Comparison of ENCODE assay signal across 8 cellular contexts in the genomic region with DNA sequence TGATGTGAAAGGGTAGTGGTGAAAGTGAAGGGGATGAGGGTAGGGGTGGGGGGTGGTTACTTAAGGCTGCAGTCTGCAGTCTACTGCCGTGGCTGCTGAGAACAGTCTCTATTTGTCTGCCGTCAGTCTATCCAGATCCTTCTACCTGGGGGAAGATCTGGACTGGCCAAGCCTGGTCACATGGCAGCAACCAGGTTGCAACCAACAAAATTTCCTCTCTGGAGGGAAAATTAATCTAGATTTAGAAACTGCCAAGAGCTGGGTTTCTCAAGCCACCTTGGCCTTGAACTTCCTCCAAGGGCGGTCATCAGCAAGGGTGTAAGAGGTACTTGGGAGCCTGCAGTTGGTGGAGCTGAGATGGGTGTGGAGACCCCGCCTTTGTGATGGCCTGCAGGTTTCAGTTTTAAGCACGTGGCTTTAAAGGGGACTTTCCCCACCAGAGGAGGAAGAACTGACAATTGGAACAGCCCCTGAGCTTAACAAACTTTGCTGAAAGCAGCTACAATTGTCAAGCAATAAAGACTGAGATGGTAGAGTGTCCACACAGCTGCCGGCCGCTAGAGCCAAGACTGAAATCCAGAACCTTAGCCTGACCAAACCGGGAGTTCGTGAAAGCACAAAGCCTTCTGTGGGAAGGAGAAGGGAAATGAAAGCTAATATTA. TPM values are rescaled to one million over a fixed set of nuclear protein-coding genes. Genes with fewer than 3 reads are reported as not detected.
DNase-seq lines count a peak whose midpoint lies in the region; FAIRE-seq and TF ChIP-seq lines count a peak whose summit lies in the region.

No MANE protein-coding gene starts in this region.

- no peak overlapping the region for H3K4me3 ChIP-seq in BLaER1
- no peak overlapping the region; the same call in 1 of the 2 replicates for H3K4me3 ChIP-seq in HL-60 (replicated peaks; ENCODE audit: insufficient read depth, low read length)
- peak overlapping the region; percentile 0 for H3K4me3 ChIP-seq in mononuclear cell (ENCODE audit: low read length)

- H3K9ac ChIP-seq in BLaER1: 0 out of 2 replicates have a peak overlapping the region, but pooled peaks have one; percentile 48

- H3K4me2 ChIP-seq in BLaER1: peak overlapping the region; percentile 64

- TF ChIP-seq CTCF in GM20000 (IDR thresholded peaks at IDR 0.05; ENCODE audit: extremely low read depth, missing control alignments): no peak
- TF ChIP-seq CTCF in HL-60 (IDR thresholded peaks at IDR 0.05; ENCODE audit: insufficient read depth, low read length): no peak
- TF ChIP-seq CTCF in D721Med (IDR thresholded peaks at IDR 0.05; ENCODE audit: insufficient read depth, missing control alignments): no peak

- H3K36me3 Mint-ChIP-seq in activated CD4-positive, alpha-beta memory T cell treated with anti-CD3 and anti-CD28 coated beads, Interleukin-2, amount 10 ng/mL, durations not matched to agents 7 days and 5 days (ENCODE audit: low read depth): peaks cover 12% of the 10 kb centered on the region

- no peaks in the 10 kb centered on the region for H3K36me3 ChIP-seq in BLaER1

- H3K9me3 ChIP-seq in BLaER1: no peaks in the 10 kb centered on the region
- H3K9me3 ChIP-seq in mononuclear cell (ENCODE audit: low read depth, low read length): no peaks in the 10 kb centered on the region

- POLR2A ChIA-PET in activated CD4-positive, alpha-beta memory T cell treated with anti-CD3 and anti-CD28 coated beads, Interleukin-2, amount 10 ng/mL, durations not matched to agents 7 days and 5 days (lab: Charles Lee): interaction anchor here (0.6 to 12.0 kb wide), 31 partner anchors 9 to 628 kb away, joined by 3 to 351 read pairs (median 6); a partner anchor contains a TSS

- no peaks in the 10 kb centered on the region for H4K20me1 ChIP-seq in BLaER1

- no peaks in the 10 kb centered on the region for H3K27me3 Mint-ChIP-seq in activated CD4-positive, alpha-beta memory T cell treated with anti-CD3 and anti-CD28 coated beads, Interleukin-2, amount 10 ng/mL, durations not matched to agents 7 days and 5 days

- H3K9me3 Mint-ChIP-seq in activated CD4-positive, alpha-beta memory T cell treated with anti-CD3 and anti-CD28 coated beads, Interleukin-2, amount 10 ng/mL, durations not matched to agents 7 days and 5 days: no peaks in the 10 kb centered on the region

- no peak for FAIRE-seq in D721Med (lab: Jason Lieb, UNC)

- peak overlapping the region; percentile 98 for H3K27ac Mint-ChIP-seq in activated CD4-positive, alpha-beta memory T cell treated with anti-CD3 and anti-CD28 coated beads, Interleukin-2, amount 10 ng/mL, durations not matched to agents 7 days and 5 days

- peaks cover 53% of the 10 kb centered on the region for H3K4me1 Mint-ChIP-seq in activated CD4-positive, alpha-beta memory T cell treated with anti-CD3 and anti-CD28 coated beads, Interleukin-2, amount 10 ng/mL, durations not matched to agents 7 days and 5 days

- H3K27me3 ChIP-seq in BLaER1 (no peaks in the 10 kb centered on the region), HL-60 (ENCODE audit: insufficient read depth, poor library complexity, severe bottlenecking) (no peaks in the 10 kb centered on the region), mononuclear cell (ENCODE audit: insufficient read depth, low read length) (no peaks in the 10 kb centered on the region)

- CTCF ChIA-PET in activated CD4-positive, alpha-beta memory T cell treated with anti-CD3 and anti-CD28 coated beads, Interleukin-2, amount 10 ng/mL, durations not matched to agents 7 days and 5 days (lab: Charles Lee): interaction anchor here (0.6 to 5.6 kb wide), 13 partner anchors 11 to 361 kb away, joined by 3 to 93 read pairs (median 4); a partner anchor contains a TSS

- H3K4me1 ChIP-seq in BLaER1 (peaks cover 34% of the 10 kb centered on the region), mononuclear cell (ENCODE audit: insufficient read depth, low read length) (peaks cover 54% of the 10 kb centered on the region)

- H3K4me3 Mint-ChIP-seq in activated CD4-positive, alpha-beta memory T cell treated with anti-CD3 and anti-CD28 coated beads, Interleukin-2, amount 10 ng/mL, durations not matched to agents 7 days and 5 days: peak overlapping the region; percentile 72

- peak overlapping the region; percentile 75 for H3K27ac ChIP-seq in BLaER1
- peak overlapping the region; percentile 82 for H3K27ac ChIP-seq in HL-60 (replicated peaks)
- no peak overlapping the region for H3K27ac ChIP-seq in caudate nucleus (ENCODE audit: low read depth, low read length)

- DNase-seq in GM20000 (ENCODE audit: low spot score) (peak; percentile 78), HL-60 (ENCODE audit: low read depth in 1 of 2, low spot score in 1 of 2) (peak in 1 of 2 experiments; percentile 90), A172 (ENCODE audit: low spot score) (no peak), caudate nucleus (lab: John Stamatoyannopoulos, UW) (no peak), D721Med (ENCODE audit: insufficient read length, low spot score) (no peak)
- peak; percentile 87 for DNase-seq in activated CD4-positive, alpha-beta memory T cell treated with anti-CD3 and anti-CD28 coated beads, Interleukin-2, amount 10 ng/mL, durations not matched to agents 7 days and 5 days

RNA-seq across cellular contexts. Expression of a gene that starts 31.4 kb away (rescaled TPM):
- 10 to 100 TPM; 87.0 to 92.9 TPM for total RNA-seq in activated CD4-positive, alpha-beta memory T cell treated with anti-CD3 and anti-CD28 coated beads, Interleukin-2, amount 10 ng/mL, durations not matched to agents 7 days and 5 days
- 78.8 TPM for total RNA-seq in mononuclear cell
- 106 and 118 TPM in 2 replicates for total RNA-seq in A172 (2014; rRNA removed; shearing (Covaris generic))

RNA-seq across cellular contexts. Expression of a gene that starts 34.1 kb away (rescaled TPM):
- 1,000 to 10,000 TPM; 5,686 to 5,768 TPM for total RNA-seq in activated CD4-positive, alpha-beta memory T cell treated with anti-CD3 and anti-CD28 coated beads, Interleukin-2, amount 10 ng/mL, durations not matched to agents 7 days and 5 days
- 3,268 TPM for total RNA-seq in mononuclear cell
- 8,628 and 10,596 TPM in 2 replicates for total RNA-seq in A172 (2014; rRNA removed; shearing (Covaris generic))

RNA-seq across cellular contexts. Expression of a gene that starts 58.7 kb away (rescaled TPM):
- total RNA-seq in activated CD4-positive, alpha-beta memory T cell treated with anti-CD3 and anti-CD28 coated beads, Interleukin-2, amount 10 ng/mL, durations not matched to agents 7 days and 5 days: 10 to 100 TPM; 35.9 to 38.3 TPM
- total RNA-seq in mononuclear cell: 96.0 TPM
- total RNA-seq in A172 (2014; rRNA removed; shearing (Covaris generic)): 10.6 and 12.6 TPM in 2 replicates

Comparison
In these comparisons a context has a peak if more than half of its experiments do, and no peak if none do; other contexts are left out.
1. DNase-seq: peak in GM20000 (single experiment) and activated CD4-positive, alpha-beta memory T cell treated with anti-CD3 and anti-CD28 coated beads, Interleukin-2, amount 10 ng/mL, durations not matched to agents 7 days and 5 days (single experiment); none in A172 (single experiment), caudate nucleus (0 of 61) and D721Med (single experiment).